Comparison of ENCODE assay signal across 1 cellular context in the genomic region with DNA sequence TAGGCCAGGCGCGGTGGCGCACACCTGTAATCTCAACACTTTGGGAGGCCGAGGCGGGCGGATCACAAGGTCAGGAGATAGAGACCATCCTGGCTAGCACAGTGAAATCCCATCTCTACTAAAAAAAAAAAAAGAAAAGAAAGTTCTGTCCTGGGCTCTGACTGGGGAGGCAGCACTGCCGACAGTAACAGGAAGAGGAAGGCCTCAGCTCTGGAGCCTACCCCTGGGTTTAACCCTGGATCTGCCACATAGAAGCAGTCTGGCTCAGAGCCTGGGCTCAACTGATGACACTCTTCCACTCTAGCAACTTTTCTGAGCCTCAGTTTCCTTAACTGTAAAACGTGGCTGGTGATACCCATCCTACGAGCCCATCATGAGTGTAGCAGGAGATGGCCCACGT.
TF ChIP-seq lines count a peak whose summit lies in the region.

No MANE protein-coding gene starts in this region.

TF ChIP-seq in HepG2, 621 proteins besides CTCF, POLR2A, EP300 and RAD21:
- TF ChIP-seq ZBTB1 (CRISPR knock-in tag; IDR thresholded peaks at IDR 0.05; ENCODE audit: borderline replicate concordance) (no peak), PBX2 (CRISPR knock-in tag; IDR thresholded peaks at IDR 0.05) (no peak), PHF21A (CRISPR knock-in tag; IDR thresholded peaks at IDR 0.05) (no peak), ZNF775 (CRISPR knock-in tag; IDR thresholded peaks at IDR 0.05; ENCODE audit: borderline replicate concordance) (no peak), ZNF615 (CRISPR knock-in tag; IDR thresholded peaks at IDR 0.05; ENCODE audit: borderline replicate concordance) (no peak), TFDP2 (CRISPR knock-in tag; IDR thresholded peaks at IDR 0.05) (no peak), CCDC6 (CRISPR knock-in tag; IDR thresholded peaks at IDR 0.05) (no peak), ISL2 (CRISPR knock-in tag; IDR thresholded peaks at IDR 0.05) (no peak), ZBTB10 (CRISPR knock-in tag; IDR thresholded peaks at IDR 0.05; ENCODE audit: borderline replicate concordance) (no peak), ZNF317 (CRISPR knock-in tag; IDR thresholded peaks at IDR 0.05) (no peak), FLYWCH1 (CRISPR knock-in tag; IDR thresholded peaks at IDR 0.05) (no peak), MTF2 (CRISPR knock-in tag; IDR thresholded peaks at IDR 0.05; ENCODE audit: borderline replicate concordance) (no peak), ZNF382 (CRISPR knock-in tag; IDR thresholded peaks at IDR 0.05; ENCODE audit: borderline replicate concordance) (no peak)
- TF ChIP-seq, protein P1, sequence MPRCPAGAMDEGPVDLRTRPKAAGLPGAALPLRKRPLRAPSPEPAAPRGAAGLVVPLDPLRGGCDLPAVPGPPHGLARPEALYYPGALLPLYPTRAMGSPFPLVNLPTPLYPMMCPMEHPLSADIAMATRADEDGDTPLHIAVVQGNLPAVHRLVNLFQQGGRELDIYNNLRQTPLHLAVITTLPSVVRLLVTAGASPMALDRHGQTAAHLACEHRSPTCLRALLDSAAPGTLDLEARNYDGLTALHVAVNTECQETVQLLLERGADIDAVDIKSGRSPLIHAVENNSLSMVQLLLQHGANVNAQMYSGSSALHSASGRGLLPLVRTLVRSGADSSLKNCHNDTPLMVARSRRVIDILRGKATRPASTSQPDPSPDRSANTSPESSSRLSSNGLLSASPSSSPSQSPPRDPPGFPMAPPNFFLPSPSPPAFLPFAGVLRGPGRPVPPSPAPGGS (CRISPR knock-in tag; IDR thresholded peaks at IDR 0.05): no peak
- TF ChIP-seq, protein P2, sequence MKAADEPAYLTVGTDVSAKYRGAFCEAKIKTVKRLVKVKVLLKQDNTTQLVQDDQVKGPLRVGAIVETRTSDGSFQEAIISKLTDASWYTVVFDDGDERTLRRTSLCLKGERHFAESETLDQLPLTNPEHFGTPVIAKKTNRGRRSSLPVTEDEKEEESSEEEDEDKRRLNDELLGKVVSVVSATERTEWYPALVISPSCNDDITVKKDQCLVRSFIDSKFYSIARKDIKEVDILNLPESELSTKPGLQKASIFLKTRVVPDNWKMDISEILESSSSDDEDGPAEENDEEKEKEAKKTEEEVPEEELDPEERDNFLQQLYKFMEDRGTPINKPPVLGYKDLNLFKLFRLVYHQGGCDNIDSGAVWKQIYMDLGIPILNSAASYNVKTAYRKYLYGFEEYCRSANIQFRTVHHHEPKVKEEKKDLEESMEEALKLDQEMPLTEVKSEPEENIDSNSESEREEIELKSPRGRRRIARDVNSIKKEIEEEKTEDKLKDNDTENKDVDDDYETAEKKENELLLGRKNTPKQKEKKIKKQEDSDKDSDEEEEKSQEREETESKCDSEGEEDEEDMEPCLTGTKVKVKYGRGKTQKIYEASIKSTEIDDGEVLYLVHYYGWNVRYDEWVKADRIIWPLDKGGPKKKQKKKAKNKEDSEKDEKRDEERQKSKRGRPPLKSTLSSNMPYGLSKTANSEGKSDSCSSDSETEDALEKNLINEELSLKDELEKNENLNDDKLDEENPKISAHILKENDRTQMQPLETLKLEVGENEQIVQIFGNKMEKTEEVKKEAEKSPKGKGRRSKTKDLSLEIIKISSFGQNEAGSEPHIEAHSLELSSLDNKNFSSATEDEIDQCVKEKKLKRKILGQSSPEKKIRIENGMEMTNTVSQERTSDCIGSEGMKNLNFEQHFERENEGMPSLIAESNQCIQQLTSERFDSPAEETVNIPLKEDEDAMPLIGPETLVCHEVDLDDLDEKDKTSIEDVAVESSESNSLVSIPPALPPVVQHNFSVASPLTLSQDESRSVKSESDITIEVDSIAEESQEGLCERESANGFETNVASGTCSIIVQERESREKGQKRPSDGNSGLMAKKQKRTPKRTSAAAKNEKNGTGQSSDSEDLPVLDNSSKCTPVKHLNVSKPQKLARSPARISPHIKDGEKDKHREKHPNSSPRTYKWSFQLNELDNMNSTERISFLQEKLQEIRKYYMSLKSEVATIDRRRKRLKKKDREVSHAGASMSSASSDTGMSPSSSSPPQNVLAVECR (CRISPR knock-in tag; IDR thresholded peaks at IDR 0.05; ENCODE audit: borderline replicate concordance): no peak
